In genomic region chr9:134834217-134834956, GRCh38 we compare ENCODE assay signal across 24 cellular contexts. TPM values are rescaled to one million over a fixed set of nuclear protein-coding genes. Genes with fewer than 3 reads are reported as not detected.
DNase-seq lines count a peak whose midpoint lies in the region; ATAC-seq, FAIRE-seq and TF ChIP-seq lines count a peak whose summit lies in the region.
"Had no signal": no experiment of that assay in that cellular context is flagged by ENCODE, and none has a peak within 500 bp of the region (broad histone marks: within the 10 kb centered on the region; RNA-seq: fewer than 3 reads in every experiment).

No MANE protein-coding gene starts in this region.

- TF ChIP-seq CTCF in A549 (IDR thresholded peaks at IDR 0.05), result no peak
- no peak for TF ChIP-seq CTCF in K562 (IDR thresholded peaks at IDR 0.05 in 2 of 3, conservative IDR thresholded peaks at IDR 0.05 in 1 of 3; ENCODE audit: insufficient read depth in 2 of 3, low read depth in 1 of 3, low read length in 3 of 3)

- DNase-seq in A549 (ENCODE audit: low read depth in 1 of 2, low spot score in 1 of 2) (no peak), NCI-H1694 (lab: John Stamatoyannopoulos, UW) (peak; percentile 64), K562 (ENCODE audit: extremely low read depth in 1 of 4, low spot score in 3 of 4) (no peak), neuronal stem cell (ENCODE audit: low spot score) (no peak), Karpas-422 (no peak), kidney glomerular epithelial cell (lab: John Stamatoyannopoulos, UW) (no peak), COLO829 (ENCODE audit: low spot score) (no peak)
- DNase-seq in activated naive CD4-positive, alpha-beta T cell treated with Interleukin-2 at 50 U/mL for 16 hours, result no peak
- DNase-seq: Calu3; CD4-positive, alpha-beta T cell; DMS79; NCI-H1417; NCI-H1930; NCI-H69; NK-92 treated with Interleukin-12 subunit alpha and Interleukin-12 subunit beta, amount 100 ng/mL, for 24 hours; Peyer's patch had no signal

- FAIRE-seq in A549 (lab: Jason Lieb, UNC), result no peak
- no peak for FAIRE-seq in K562 (lab: Jason Lieb, UNC)

- H3K23ac ChIP-seq in neuronal stem cell (ENCODE audit: low read depth, low read length, poor library complexity), result peak overlapping the region; percentile 74

- H3K9me3 ChIP-seq in A549 (no peaks in the 10 kb centered on the region), K562 (replicated peaks; ENCODE audit: control insufficient read depth, insufficient read depth, low read depth, low read length) (no peaks in the 10 kb centered on the region), neuronal stem cell (replicated peaks in 1 of 2; ENCODE audit: control insufficient read depth in 2 of 2, insufficient read depth in 1 of 2, low read depth in 1 of 2, low read length in 2 of 2) (no peaks in the 10 kb centered on the region), Karpas-422 (ENCODE audit: low read length) (no peaks in the 10 kb centered on the region)
- H3K9me3 ChIP-seq: Peyer's patch had no signal

- no peak overlapping the region for H3K27ac ChIP-seq in A549
- H3K27ac ChIP-seq in K562 (ENCODE audit: extremely low read depth, low read depth, low read length), result no peak overlapping the region
- H3K27ac ChIP-seq in neuronal stem cell (replicated peaks; ENCODE audit: low read length), result no peak overlapping the region
- H3K27ac ChIP-seq in Karpas-422 (ENCODE audit: low read length), result no peak overlapping the region
- H3K27ac ChIP-seq: KMS-11, Peyer's patch had no signal

- H4K91ac ChIP-seq in neuronal stem cell (ENCODE audit: low read depth, low read length, poor library complexity), result peak overlapping the region; percentile 39

- ATAC-seq in A549 (no peak), K562 (no peak)
- ATAC-seq: GM23338, HCT116 had no signal

- BruUV-seq in K562 (replicated peaks; lab: Mats Ljungman, UMichigan), result no TSS peak

- H3K79me2 ChIP-seq in K562 (ENCODE audit: control insufficient read depth, insufficient read depth, low read length), result no peaks in the 10 kb centered on the region
- H3K79me2 ChIP-seq in Karpas-422 (ENCODE audit: low read length), result no peaks in the 10 kb centered on the region

- no peak overlapping the region for H3K4me2 ChIP-seq in A549
- no peak overlapping the region for H3K4me2 ChIP-seq in K562 (ENCODE audit: insufficient read depth, low read length)
- no peak overlapping the region for H3K4me2 ChIP-seq in neuronal stem cell (ENCODE audit: insufficient read depth, low read length, poor library complexity, severe bottlenecking)
- H3K4me2 ChIP-seq in Karpas-422 (ENCODE audit: low read depth, low read length, poor library complexity, severe bottlenecking), result no peak overlapping the region
- H3K4me2 ChIP-seq: GM23338, KMS-11 had no signal

- no peak overlapping the region for H2BK12ac ChIP-seq in neuronal stem cell (ENCODE audit: low read length)

- in situ Hi-C loops in K562 (cut with MboI), result no loop called here

- peak overlapping the region; percentile 74 for H3K18ac ChIP-seq in neuronal stem cell (ENCODE audit: low read length)

- H2AFZ ChIP-seq in K562 (ENCODE audit: low read depth, low read length) (no peak overlapping the region), neuronal stem cell (ENCODE audit: low read length) (no peak overlapping the region), Karpas-422 (ENCODE audit: low read length) (no peak overlapping the region)
- H2AFZ ChIP-seq: GM23338 had no signal

- peaks cover 4% of the 10 kb centered on the region for H3K79me1 ChIP-seq in neuronal stem cell (ENCODE audit: low read depth, low read length)

- TF ChIP-seq EP300 in A549 (IDR thresholded peaks at IDR 0.05), result no peak
- TF ChIP-seq EP300 in K562 (IDR thresholded peaks at IDR 0.05; ENCODE audit: low read length), result no peak

- CTCF ChIA-PET in A549 (lab: Yijun Ruan, JAX) (no interaction called here), K562 (lab: Yijun Ruan, JAX; ENCODE audit: low intra/inter-chr PET ratio) (no interaction called here)

- H4K20me1 ChIP-seq in K562 (replicated peaks; ENCODE audit: control insufficient read depth, insufficient read depth, low read length), result peaks cover 5% of the 10 kb centered on the region; the same call in 1 of the 2 replicates
- no peaks in the 10 kb centered on the region for H4K20me1 ChIP-seq in Karpas-422 (ENCODE audit: insufficient read depth, low read depth, low read length)

- H3K36me3 ChIP-seq in K562 (ENCODE audit: control insufficient read depth, insufficient read depth, low read length), result no peaks in the 10 kb centered on the region
- H3K36me3 ChIP-seq in neuronal stem cell (replicated peaks in 1 of 2; ENCODE audit: control insufficient read depth in 2 of 2, insufficient read depth in 2 of 2, low read length in 2 of 2), result no peaks in the 10 kb centered on the region
- H3K36me3 ChIP-seq in Karpas-422 (ENCODE audit: insufficient read depth, low read length), result no peaks in the 10 kb centered on the region

- no peak overlapping the region for H3K9ac ChIP-seq in K562 (ENCODE audit: insufficient read depth in 1 of 2, low read depth in 2 of 2, low read length in 2 of 2)
- no peak overlapping the region for H3K9ac ChIP-seq in neuronal stem cell (ENCODE audit: low read depth, low read length, poor library complexity)
- H3K9ac ChIP-seq in Karpas-422 (ENCODE audit: low read length), result no peak overlapping the region
- H3K9ac ChIP-seq: KMS-11 had no signal

- H3K9me1 ChIP-seq in K562 (ENCODE audit: control insufficient read depth, insufficient read depth, low read length), result no peaks in the 10 kb centered on the region

- no peak overlapping the region for H2BK15ac ChIP-seq in neuronal stem cell (ENCODE audit: low read length)

- POLR2A ChIA-PET in A549 (lab: Yijun Ruan, JAX), result no interaction called here
- POLR2A ChIA-PET in K562 (lab: Yijun Ruan, JAX), result interaction anchor here (0.6 kb wide), 1 partner anchor 565 kb away, joined by 3 read pairs; no protein-coding TSS in a partner anchor

- intact Hi-C loops in K562 (cut with micrococcal nuclease), result no loop called here

- peaks cover 8 to 85% of the 10 kb centered on the region in 2 experiments; a peak in 4 of 5 replicates for H3K27me3 ChIP-seq in K562 (ENCODE audit: control insufficient read depth in 2 of 2, insufficient read depth in 2 of 2, low read length in 2 of 2)
- H3K27me3 ChIP-seq in neuronal stem cell (ENCODE audit: control insufficient read depth in 3 of 3, insufficient read depth in 3 of 3, low read depth in 1 of 3, low read length in 3 of 3), result peaks cover 0 to 23% (median 0%) of the 10 kb centered on the region in 3 experiments
- H3K27me3 ChIP-seq in Karpas-422 (ENCODE audit: low read length), result no peaks in the 10 kb centered on the region
- H3K27me3 ChIP-seq: Peyer's patch had no signal

- no peak overlapping the region for H2BK5ac ChIP-seq in neuronal stem cell (ENCODE audit: low read length)

- no peak overlapping the region for H3K14ac ChIP-seq in neuronal stem cell (ENCODE audit: low read length)

- H3K4me3 ChIP-seq in A549 (no peak overlapping the region), K562 (no peak overlapping the region), neuronal stem cell (ENCODE audit: low read length in 2 of 2) (no peak overlapping the region), Karpas-422 (ENCODE audit: low read length) (no peak overlapping the region)
- H3K4me3 ChIP-seq: GM23338, Peyer's patch had no signal

- H4K8ac ChIP-seq in neuronal stem cell (ENCODE audit: low read depth, low read length), result no peak overlapping the region

- H2AK5ac ChIP-seq in neuronal stem cell (ENCODE audit: low read depth, low read length), result peak overlapping the region; percentile 66

- H3K4me1 ChIP-seq in A549 (no peaks in the 10 kb centered on the region), K562 (replicated peaks in 1 of 2; ENCODE audit: control insufficient read depth in 2 of 2, insufficient read depth in 2 of 2, low read length in 2 of 2) (no peaks in the 10 kb centered on the region; a peak in 2 of 5 replicates), neuronal stem cell (ENCODE audit: control insufficient read depth in 2 of 2, insufficient read depth in 1 of 2, low read depth in 1 of 2, low read length in 2 of 2) (peaks cover 0 to 9% of the 10 kb centered on the region in 2 donors), Karpas-422 (ENCODE audit: low read length) (no peaks in the 10 kb centered on the region)
- H3K4me1 ChIP-seq: Peyer's patch had no signal

- H3K9me2 ChIP-seq in Karpas-422 (replicated peaks; ENCODE audit: insufficient read depth, low read length), result no peaks in the 10 kb centered on the region

- no peak overlapping the region for H2BK120ac ChIP-seq in neuronal stem cell (ENCODE audit: low read depth, low read length)

- TF ChIP-seq RAD21 in A549 (conservative IDR thresholded peaks at IDR 0.05 in 1 of 2, IDR thresholded peaks at IDR 0.05 in 1 of 2) (no peak), K562 (CRISPR knock-in tag; conservative IDR thresholded peaks at IDR 0.05 in 1 of 2, IDR thresholded peaks at IDR 0.05 in 1 of 2) (no peak)

- peak overlapping the region; percentile 53 for H3K4ac ChIP-seq in neuronal stem cell (ENCODE audit: low read length)

- no peak for TF ChIP-seq POLR2A in A549 (IDR thresholded peaks at IDR 0.05; ENCODE audit: low read length)
- no peak for TF ChIP-seq POLR2A in K562 (conservative IDR thresholded peaks at IDR 0.05)

- 79% methylated on average over 20 of the region's 20 CpGs for WGBS in A549 (ENCODE audit: missing lambda C conversion rate)
- WGBS in K562 (ENCODE audit: insufficient coverage, low coverage, missing lambda C conversion rate), result under 1% methylated on average over 20 of the region's 20 CpGs
- WGBS in neuronal stem cell (ENCODE audit: extremely low coverage in 2 of 2, insufficient read length in 2 of 2, insufficient replicate concordance in 1 of 2), 2 donors, result no CpG with 5 or more reads among the region's 20 CpGs

RNA-seq across cellular contexts. Expression of gene FCN2, which starts 46.2 kb away (rescaled TPM):
- not detected in 2 replicates for polyA plus RNA-seq in A549 (2011; rRNA removed)
- not detected in 2 replicates for polyA plus RNA-seq in A549 (2012; cell fraction: cytosol; rRNA removed)
- not detected in 2 replicates for polyA plus RNA-seq in A549 (2012; cell fraction: nucleus; rRNA removed)
- not detected in 3 replicates for polyA plus RNA-seq in A549 (2017; fragmentation: RNase III; extraction: RNeasy Plus Mini Kit Qiagen cat#74134 plus additional on column Dnase treatment)
- not detected in 2 replicates for polyA minus RNA-seq in A549 (2011; rRNA and poly(A)+ RNA removed)
- total RNA-seq in K562 (2011; cell fraction: chromatin; rRNA removed; ENCODE audit: low replicate concordance), result not detected in 2 replicates
- not detected in 2 replicates for total RNA-seq in K562 (2011; cell fraction: nucleolus; rRNA removed)
- total RNA-seq in K562 (2011; cell fraction: nucleoplasm; rRNA removed), result not detected in 2 replicates
- total RNA-seq in K562 (2014; rRNA removed), result not detected in 2 replicates
- not detected in 2 replicates for total RNA-seq in K562 (2014; rRNA removed; fragmentation: Illumina TruSeq; extraction: Trizol)
- total RNA-seq in K562 (2015; rRNA removed; fragmentation: Illumina TruSeq; extraction: Trizol), result not detected in 2 replicates
- total RNA-seq in K562 (2021), result not detected in 2 replicates
- not detected in 2 replicates for polyA plus RNA-seq in K562 (2011; rRNA removed)
- polyA plus RNA-seq in K562 (2011; cell fraction: cytosol; rRNA removed), result not detected in 2 replicates
- not detected in 2 replicates for polyA plus RNA-seq in K562 (2011; cell fraction: nucleus; rRNA removed)
- polyA plus RNA-seq in K562 (2012), result not detected in 2 replicates
- not detected in 2 replicates for polyA plus RNA-seq in K562 (2014; fragmentation: Illumina TruSeq; extraction: Trizol)
- not detected for polyA plus RNA-seq in K562 (2014; fragmentation: Nextera tagmentation; extraction: Ambion mirVana)
- not detected in 2 replicates for polyA plus RNA-seq in K562 (2014; rRNA removed)
- not detected in 2 replicates for polyA minus RNA-seq in K562 (2011; rRNA and poly(A)+ RNA removed)
- polyA minus RNA-seq in K562 (2011; cell fraction: cytosol; rRNA and poly(A)+ RNA removed), result not detected in 2 replicates
- polyA minus RNA-seq in K562 (2011; cell fraction: nucleus; rRNA and poly(A)+ RNA removed), result not detected in 2 replicates
- polyA plus RNA-seq in neuronal stem cell (2013, experiment 1 of 2), result not detected
- not detected for polyA plus RNA-seq in neuronal stem cell (2013, experiment 2 of 2)
- total RNA-seq in Karpas-422 (2014; rRNA removed; shearing (Covaris generic); ENCODE audit: low replicate concordance), result not detected in 2 replicates
- total RNA-seq: A172; Calu3; CD4-positive, alpha-beta T cell; GM23338; HT-29; M059J; Peyer's patch; Right ventricle myocardium inferior had no signal
- polyA plus RNA-seq: BJ, GM23338 had no signal

Comparison
In these comparisons a context has a peak if more than half of its experiments do, and no peak if none do; other contexts are left out.
1. Of the 35 proteins assayed by ChIP-seq in both K562 and A549: peak only in K562: none; only in A549: none; in both: ZFP36; in neither: 34.